1 cellular context compared by ENCODE assay signal in the genomic region with DNA sequence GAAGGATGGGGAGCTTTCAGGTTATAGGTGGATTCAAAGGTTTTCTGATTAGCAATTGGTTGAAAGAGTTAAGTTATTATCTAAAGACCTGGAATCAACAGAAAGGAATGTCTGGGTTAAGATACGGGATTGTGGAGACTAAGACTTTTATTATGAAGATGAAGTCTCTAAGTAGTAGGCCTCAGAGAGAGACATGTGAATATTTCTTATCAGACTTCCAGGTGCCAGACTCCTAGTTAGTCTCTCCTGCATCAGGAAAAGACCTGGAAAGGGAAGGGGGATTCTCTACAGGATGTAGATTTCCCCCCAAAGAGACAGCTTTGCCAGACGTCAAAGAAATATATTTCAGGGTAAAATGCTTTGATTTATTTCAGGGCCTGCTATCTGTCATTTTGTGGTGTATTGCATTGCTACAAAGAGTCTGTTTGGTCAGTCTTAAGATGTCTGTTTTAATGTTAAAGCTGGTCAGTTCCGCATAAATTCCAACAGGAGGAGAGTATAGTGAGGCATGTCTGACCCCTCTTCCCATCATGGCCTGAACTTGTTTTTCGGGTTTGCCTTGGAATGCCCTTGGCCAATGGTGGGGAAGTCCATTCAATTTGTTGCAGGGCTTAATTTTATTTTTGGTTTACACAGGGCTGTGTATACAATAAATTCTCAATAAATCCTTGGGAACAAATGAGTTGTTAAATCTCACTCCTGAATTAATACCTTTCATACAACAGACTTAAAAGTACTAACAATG.
TF ChIP-seq lines count a peak whose summit lies in the region.

No MANE protein-coding gene starts in this region.

TF ChIP-seq in GM23338, 12 proteins besides CTCF, POLR2A, EP300 and RAD21 (continued from another document):
- no peak for TF ChIP-seq EZH2phosphoT487 (IDR thresholded peaks at IDR 0.05; ENCODE audit: unreplicated experiment)
- TF ChIP-seq JUNB (IDR thresholded peaks at IDR 0.05; ENCODE audit: unreplicated experiment), result no peak
- no peak for TF ChIP-seq ZNF114 (CRISPR knock-in tag; IDR thresholded peaks at IDR 0.05)
- TF ChIP-seq, protein P1, sequence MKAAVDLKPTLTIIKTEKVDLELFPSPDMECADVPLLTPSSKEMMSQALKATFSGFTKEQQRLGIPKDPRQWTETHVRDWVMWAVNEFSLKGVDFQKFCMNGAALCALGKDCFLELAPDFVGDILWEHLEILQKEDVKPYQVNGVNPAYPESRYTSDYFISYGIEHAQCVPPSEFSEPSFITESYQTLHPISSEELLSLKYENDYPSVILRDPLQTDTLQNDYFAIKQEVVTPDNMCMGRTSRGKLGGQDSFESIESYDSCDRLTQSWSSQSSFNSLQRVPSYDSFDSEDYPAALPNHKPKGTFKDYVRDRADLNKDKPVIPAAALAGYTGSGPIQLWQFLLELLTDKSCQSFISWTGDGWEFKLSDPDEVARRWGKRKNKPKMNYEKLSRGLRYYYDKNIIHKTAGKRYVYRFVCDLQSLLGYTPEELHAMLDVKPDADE (IDR thresholded peaks at IDR 0.05), result no peak
- no peak for TF ChIP-seq EZH2 (IDR thresholded peaks at IDR 0.05; ENCODE audit: low read depth, unreplicated experiment)
- TF ChIP-seq, protein P2, sequence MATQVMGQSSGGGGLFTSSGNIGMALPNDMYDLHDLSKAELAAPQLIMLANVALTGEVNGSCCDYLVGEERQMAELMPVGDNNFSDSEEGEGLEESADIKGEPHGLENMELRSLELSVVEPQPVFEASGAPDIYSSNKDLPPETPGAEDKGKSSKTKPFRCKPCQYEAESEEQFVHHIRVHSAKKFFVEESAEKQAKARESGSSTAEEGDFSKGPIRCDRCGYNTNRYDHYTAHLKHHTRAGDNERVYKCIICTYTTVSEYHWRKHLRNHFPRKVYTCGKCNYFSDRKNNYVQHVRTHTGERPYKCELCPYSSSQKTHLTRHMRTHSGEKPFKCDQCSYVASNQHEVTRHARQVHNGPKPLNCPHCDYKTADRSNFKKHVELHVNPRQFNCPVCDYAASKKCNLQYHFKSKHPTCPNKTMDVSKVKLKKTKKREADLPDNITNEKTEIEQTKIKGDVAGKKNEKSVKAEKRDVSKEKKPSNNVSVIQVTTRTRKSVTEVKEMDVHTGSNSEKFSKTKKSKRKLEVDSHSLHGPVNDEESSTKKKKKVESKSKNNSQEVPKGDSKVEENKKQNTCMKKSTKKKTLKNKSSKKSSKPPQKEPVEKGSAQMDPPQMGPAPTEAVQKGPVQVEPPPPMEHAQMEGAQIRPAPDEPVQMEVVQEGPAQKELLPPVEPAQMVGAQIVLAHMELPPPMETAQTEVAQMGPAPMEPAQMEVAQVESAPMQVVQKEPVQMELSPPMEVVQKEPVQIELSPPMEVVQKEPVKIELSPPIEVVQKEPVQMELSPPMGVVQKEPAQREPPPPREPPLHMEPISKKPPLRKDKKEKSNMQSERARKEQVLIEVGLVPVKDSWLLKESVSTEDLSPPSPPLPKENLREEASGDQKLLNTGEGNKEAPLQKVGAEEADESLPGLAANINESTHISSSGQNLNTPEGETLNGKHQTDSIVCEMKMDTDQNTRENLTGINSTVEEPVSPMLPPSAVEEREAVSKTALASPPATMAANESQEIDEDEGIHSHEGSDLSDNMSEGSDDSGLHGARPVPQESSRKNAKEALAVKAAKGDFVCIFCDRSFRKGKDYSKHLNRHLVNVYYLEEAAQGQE (IDR thresholded peaks at IDR 0.05; ENCODE audit: unreplicated experiment), result no peak
- no peak for TF ChIP-seq POLR2AphosphoS5 (IDR thresholded peaks at IDR 0.05; ENCODE audit: low read depth)
- TF ChIP-seq STAT1 (IDR thresholded peaks at IDR 0.05; ENCODE audit: unreplicated experiment), result no peak
- TF ChIP-seq CREB1 (CRISPR knock-in tag; IDR thresholded peaks at IDR 0.05; ENCODE audit: low read depth), result no peak
